23 cellular contexts compared by ENCODE assay signal in the genomic region with DNA sequence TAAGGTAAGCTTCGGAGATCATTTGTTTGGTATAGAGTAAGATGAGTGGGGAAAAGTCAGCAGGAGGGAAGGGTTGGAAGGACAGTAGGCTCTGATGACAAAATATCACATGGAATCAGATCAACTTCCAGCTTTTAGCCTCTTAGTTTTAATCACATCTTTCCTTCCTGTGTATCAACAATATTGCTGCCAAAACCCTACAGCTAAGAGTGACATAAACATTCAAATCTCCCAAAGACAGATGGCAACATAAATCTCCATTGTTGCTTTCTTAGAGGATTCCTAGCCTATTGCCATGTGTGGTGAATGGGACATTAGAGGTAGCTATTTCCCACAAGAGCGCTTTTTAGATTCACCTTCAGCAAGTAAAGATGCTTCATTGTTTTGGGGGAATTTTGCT. TPM values are rescaled to one million over a fixed set of nuclear protein-coding genes. Genes with fewer than 3 reads are reported as not detected.
DNase-seq lines count a peak whose midpoint lies in the region; ATAC-seq, FAIRE-seq and TF ChIP-seq lines count a peak whose summit lies in the region.
"Had no signal": no experiment of that assay in that cellular context is flagged by ENCODE, and none has a peak within 500 bp of the region (broad histone marks: within the 10 kb centered on the region; RNA-seq: fewer than 3 reads in every experiment).

No MANE protein-coding gene starts in this region.

- H3K9me1 ChIP-seq in endothelial cell of umbilical vein (replicated peaks; ENCODE audit: control insufficient read depth, extremely low read depth, insufficient read depth, low read length) = peaks cover 2% of the 10 kb centered on the region

- intact Hi-C loops in mammary epithelial cell (cut with micrococcal nuclease) (no loop called here), MCF 10A (cut with micrococcal nuclease) (no loop called here), endothelial cell of umbilical vein (cut with micrococcal nuclease) (no loop called here), ovary (cut with DNase I) (no loop called here)

- H3K27ac ChIP-seq in mammary epithelial cell (ENCODE audit: insufficient read depth, low read depth, low read length) (no peak overlapping the region), endothelial cell of umbilical vein (ENCODE audit: insufficient read depth, low read depth, low read length) (peak overlapping the region; percentile 19), ovary (no peak overlapping the region)
- H3K27ac ChIP-seq: ascending aorta, left ventricle myocardium inferior, thyroid gland had no signal

- H4K20me1 ChIP-seq in mammary epithelial cell (ENCODE audit: insufficient read depth, low read length) (no peaks in the 10 kb centered on the region), endothelial cell of umbilical vein (replicated peaks; ENCODE audit: control insufficient read depth, extremely low read depth, insufficient read depth, low read length) (no peaks in the 10 kb centered on the region)

- no peak overlapping the region for H3K4me3 Mint-ChIP-seq in MCF 10A (ENCODE audit: unreplicated experiment)
- H3K4me3 Mint-ChIP-seq: CD4-positive, CD25-positive, alpha-beta regulatory T cell; stimulated activated naive B cell treated with anti-CD40 and anti-IgM and Interleukin-4, amounts not matched to agents 10 μg/mL and 1 μg/mL and 100 μg/mL, for 72 hours; T-cell had no signal

- peaks cover 6% of the 10 kb centered on the region for H3K36me3 Mint-ChIP-seq in MCF 10A (ENCODE audit: insufficient read depth, unreplicated experiment)
- H3K36me3 Mint-ChIP-seq: CD4-positive, CD25-positive, alpha-beta regulatory T cell; stimulated activated naive B cell treated with anti-CD40 and anti-IgM and Interleukin-4, amounts not matched to agents 10 μg/mL and 1 μg/mL and 100 μg/mL, for 72 hours; T-cell had no signal

- dilution Hi-C loops in mammary epithelial cell (cut with HindIII; ENCODE audit: low sequenced_read_pairs) = no loop called here
- dilution Hi-C loops in endothelial cell of umbilical vein (cut with MboI; ENCODE audit: extremely low pct_ligation_motif_present, low sequenced_read_pairs) = no loop called here

- H3K4me1 ChIP-seq in mammary epithelial cell (ENCODE audit: insufficient read depth, low read length) = peaks cover 8% of the 10 kb centered on the region
- peaks cover 17% of the 10 kb centered on the region for H3K4me1 ChIP-seq in endothelial cell of umbilical vein (ENCODE audit: control insufficient read depth, extremely low read depth, insufficient read depth, low read length)
- no peaks in the 10 kb centered on the region for H3K4me1 ChIP-seq in ovary (ENCODE audit: insufficient read depth)
- H3K4me1 ChIP-seq: ascending aorta, left ventricle myocardium inferior, thyroid gland had no signal

- no peaks in the 10 kb centered on the region for H3K27me3 ChIP-seq in mammary epithelial cell (ENCODE audit: insufficient read depth, low read length)
- no peaks in the 10 kb centered on the region for H3K27me3 ChIP-seq in endothelial cell of umbilical vein (ENCODE audit: control insufficient read depth in 2 of 2, insufficient read depth in 2 of 2, low read length in 2 of 2)
- H3K27me3 ChIP-seq in ovary = no peaks in the 10 kb centered on the region
- H3K27me3 ChIP-seq: ascending aorta, thyroid gland had no signal

- peak; percentile 46 for FAIRE-seq in endothelial cell of umbilical vein (lab: Jason Lieb, UNC)
- FAIRE-seq: colon had no signal

- in situ Hi-C loops in mammary epithelial cell (cut with MboI; ENCODE audit: low sequenced_read_pairs in 2 of 2) = no loop called here

- DNase-seq in mammary epithelial cell (peak; percentile 11), MCF 10A (ENCODE audit: unreplicated experiment) (no peak), NCI-H524 treated with DMSO at 0.1 percent for 48 hours (lab: John Stamatoyannopoulos, UW) (peak; percentile 47), endothelial cell of umbilical vein (ENCODE audit: low read depth, low spot score) (no peak), NCI-H2029 (lab: John Stamatoyannopoulos, UW) (no peak), ovary (no peak), iPS-NIHi7 (ENCODE audit: extremely low spot score) (no peak)
- DNase-seq: activated CD4-positive, alpha-beta T cell treated with anti-CD3 and anti-CD28 coated beads, Interleukin-2, amount 50 U/mL, for 4 hours; activated naive CD4-positive, alpha-beta T cell; CD4-positive, CD25-positive, alpha-beta regulatory T cell; DND-41; H7; left ventricle myocardium inferior; MV-4-11; NCI-H2029 treated with DMSO at 0.1 percent for 48 hours; right cardiac atrium; RPMI8226; stimulated activated naive B cell treated with anti-CD40 and anti-IgM and Interleukin-4, amounts not matched to agents 10 μg/mL and 1 μg/mL and 100 μg/mL, for 72 hours; T-cell; thyroid gland had no signal

- ATAC-seq in HG02970 (IDR thresholded peaks at IDR 0.05; ENCODE audit: low FRiP score, unreplicated experiment) = no peak
- ATAC-seq: right cardiac atrium; stimulated activated naive B cell treated with anti-CD40 and anti-IgM and Interleukin-4, amounts not matched to agents 10 μg/mL and 1 μg/mL and 100 μg/mL, for 72 hours; T-cell had no signal

- BruUV-seq in mammary epithelial cell (replicated peaks; lab: Mats Ljungman, UMichigan) (no TSS peak), MCF 10A (replicated peaks; lab: Mats Ljungman, UMichigan) (no TSS peak), endothelial cell of umbilical vein (replicated peaks; lab: Mats Ljungman, UMichigan) (no TSS peak)

- H3K4me2 ChIP-seq in mammary epithelial cell (ENCODE audit: insufficient read depth, low read depth, low read length) (no peak overlapping the region), endothelial cell of umbilical vein (ENCODE audit: insufficient read depth, low read length) (peak overlapping the region; percentile 71)

- TF ChIP-seq POLR2A in endothelial cell of umbilical vein (IDR thresholded peaks at IDR 0.05; ENCODE audit: low read depth, low read length) (no peak), ovary (IDR thresholded peaks at IDR 0.05) (no peak)

- H3K4me1 Mint-ChIP-seq in MCF 10A (ENCODE audit: insufficient read depth, unreplicated experiment) = no peaks in the 10 kb centered on the region
- H3K4me1 Mint-ChIP-seq: CD4-positive, CD25-positive, alpha-beta regulatory T cell; stimulated activated naive B cell treated with anti-CD40 and anti-IgM and Interleukin-4, amounts not matched to agents 10 μg/mL and 1 μg/mL and 100 μg/mL, for 72 hours had no signal

- H3K9ac ChIP-seq in mammary epithelial cell (ENCODE audit: insufficient read depth, low read length) = no peak overlapping the region
- H3K9ac ChIP-seq in endothelial cell of umbilical vein (replicated peaks; ENCODE audit: extremely low read depth, insufficient read depth, low read length) = no peak overlapping the region

- H3K9me3 ChIP-seq in mammary epithelial cell (replicated peaks; ENCODE audit: insufficient read depth, low read length) (no peaks in the 10 kb centered on the region), endothelial cell of umbilical vein (replicated peaks; ENCODE audit: control insufficient read depth, insufficient read depth, low read length) (no peaks in the 10 kb centered on the region), ovary (no peaks in the 10 kb centered on the region)
- H3K9me3 ChIP-seq: ascending aorta, left ventricle myocardium inferior, thyroid gland had no signal

- CTCF ChIA-PET in mammary epithelial cell (lab: Charles Lee; ENCODE audit: low non-redundant PET) (no interaction called here), MCF 10A (lab: Yijun Ruan, JAX) (interaction anchor here (0.5 kb wide), 1 partner anchor 383 kb away, joined by 3 read pairs; no protein-coding TSS in a partner anchor), endothelial cell of umbilical vein (lab: Charles Lee) (interaction anchor here (0.9 to 2.5 kb wide), 8 partner anchors 10 to 651 kb away, joined by 3 to 7 read pairs (median 4); a partner anchor contains a TSS)

- POLR2A ChIA-PET in MCF 10A (lab: Yijun Ruan, JAX) (interaction anchor here (0.9 kb wide), 1 partner anchor 34 kb away, joined by 3 read pairs; no protein-coding TSS in a partner anchor), endothelial cell of umbilical vein (lab: Charles Lee) (no interaction called here)

- H3K9me3 Mint-ChIP-seq in MCF 10A (ENCODE audit: unreplicated experiment) = no peaks in the 10 kb centered on the region
- H3K9me3 Mint-ChIP-seq: stimulated activated naive B cell treated with anti-CD40 and anti-IgM and Interleukin-4, amounts not matched to agents 10 μg/mL and 1 μg/mL and 100 μg/mL, for 72 hours; T-cell had no signal

- H2AFZ ChIP-seq in mammary epithelial cell (ENCODE audit: low read depth, low read length) (no peak overlapping the region), endothelial cell of umbilical vein (ENCODE audit: low read depth, low read length) (peak overlapping the region; percentile 65)

- H3K79me2 ChIP-seq in mammary epithelial cell (ENCODE audit: insufficient read depth, low read length) (no peaks in the 10 kb centered on the region), endothelial cell of umbilical vein (ENCODE audit: control insufficient read depth, insufficient read depth, low read length) (no peaks in the 10 kb centered on the region)

- TF ChIP-seq CTCF in mammary epithelial cell (conservative IDR thresholded peaks at IDR 0.05 in 1 of 2, IDR thresholded peaks at IDR 0.05 in 1 of 2; ENCODE audit: extremely low read depth in 1 of 2, insufficient read depth in 1 of 2, low read depth in 1 of 2, low read length in 2 of 2) (no peak), MCF 10A (IDR thresholded peaks at IDR 0.05; ENCODE audit: unreplicated experiment) (no peak), endothelial cell of umbilical vein (IDR thresholded peaks at IDR 0.05; ENCODE audit: extremely low read depth in 1 of 2, insufficient read depth in 1 of 2, low read depth in 1 of 2, low read length in 2 of 2) (no peak), ovary (IDR thresholded peaks at IDR 0.05) (no peak)

- H3K36me3 ChIP-seq in mammary epithelial cell (ENCODE audit: insufficient read depth, low read length) (no peaks in the 10 kb centered on the region), endothelial cell of umbilical vein (ENCODE audit: control insufficient read depth in 2 of 2, extremely low read depth in 1 of 2, insufficient read depth in 2 of 2, low read length in 2 of 2) (no peaks in the 10 kb centered on the region), ovary (no peaks in the 10 kb centered on the region)
- H3K36me3 ChIP-seq: ascending aorta, left ventricle myocardium inferior, thyroid gland had no signal

- 79% methylated on average over 2 of the region's 2 CpGs for WGBS in mammary epithelial cell (ENCODE audit: low coverage, missing lambda C conversion rate)
- 90 to 93% (median 90%) methylated on average over 2 of the region's 2 CpGs for WGBS in ovary, 3 donors

- no peak overlapping the region for H3K4me3 ChIP-seq in mammary epithelial cell (replicated peaks in 1 of 3; ENCODE audit: insufficient read depth in 1 of 3, low read depth in 2 of 3, low read length in 3 of 3)
- H3K4me3 ChIP-seq in endothelial cell of umbilical vein (replicated peaks in 1 of 3; ENCODE audit: insufficient read depth in 1 of 3, low read depth in 1 of 3, low read length in 3 of 3) = no peak overlapping the region
- no peak overlapping the region for H3K4me3 ChIP-seq in ovary
- H3K4me3 ChIP-seq: ascending aorta, left ventricle myocardium inferior, thyroid gland had no signal

- H3K27ac Mint-ChIP-seq in MCF 10A (ENCODE audit: low read depth, unreplicated experiment) = no peak overlapping the region
- H3K27ac Mint-ChIP-seq: CD4-positive, CD25-positive, alpha-beta regulatory T cell; stimulated activated naive B cell treated with anti-CD40 and anti-IgM and Interleukin-4, amounts not matched to agents 10 μg/mL and 1 μg/mL and 100 μg/mL, for 72 hours; T-cell had no signal

- no peaks in the 10 kb centered on the region for H3K27me3 Mint-ChIP-seq in MCF 10A (ENCODE audit: insufficient read depth, unreplicated experiment)
- H3K27me3 Mint-ChIP-seq: CD4-positive, CD25-positive, alpha-beta regulatory T cell had no signal

- no peak for TF ChIP-seq EP300 in ovary (IDR thresholded peaks at IDR 0.05)

RNA-seq across cellular contexts. Expression of a gene that starts 35.3 kb away (rescaled TPM):
- total RNA-seq in mammary epithelial cell (10 to 100 TPM in 1 of 2 donors, 1 to 10 TPM in 1; 3.0 to 17.7 TPM), MCF 10A (2022) (3.3 and 4.4 TPM in 2 replicates), endothelial cell of umbilical vein (3.2 and 3.4 TPM in 2 replicates), ovary (10 to 100 TPM; 11.8 to 33.6 (median 21.8) TPM)
- polyA plus RNA-seq in mammary epithelial cell (3.0 TPM), endothelial cell of umbilical vein (2.4 and 2.8 TPM in 2 replicates), ovary (10 to 100 TPM; 18.9 to 19.0 TPM)
- polyA minus RNA-seq in mammary epithelial cell (1.7 TPM), endothelial cell of umbilical vein (2.8 and 4.7 TPM in 2 replicates)
- 1.5 and 1.6 TPM in 2 replicates for polyA plus RNA-seq in endothelial cell of umbilical vein (2011; cell fraction: cytosol; rRNA removed)
- polyA plus RNA-seq in endothelial cell of umbilical vein (2011; cell fraction: nucleus; rRNA removed) = 0.90 and 0.92 TPM in 2 replicates
- 1.4 and 1.6 TPM in 2 replicates for polyA plus RNA-seq in endothelial cell of umbilical vein (2012)
- polyA minus RNA-seq in endothelial cell of umbilical vein (2011; cell fraction: cytosol; rRNA and poly(A)+ RNA removed) = 3.9 TPM
- polyA minus RNA-seq in endothelial cell of umbilical vein (2011; cell fraction: nucleus; rRNA and poly(A)+ RNA removed) = 2.1 and 3.5 TPM in 2 replicates

Comparison
In these comparisons a context has a peak if more than half of its experiments do, and no peak if none do; other contexts are left out.
1. DNase-seq: peak in mammary epithelial cell (single experiment) and NCI-H524 treated with DMSO at 0.1 percent for 48 hours (single experiment); none in MCF 10A (single experiment), endothelial cell of umbilical vein (single experiment), NCI-H2029 (single experiment), ovary (0 of 5) and iPS-NIHi7 (single experiment).